ENCODE assay signal across 23 cellular contexts in the genomic region with DNA sequence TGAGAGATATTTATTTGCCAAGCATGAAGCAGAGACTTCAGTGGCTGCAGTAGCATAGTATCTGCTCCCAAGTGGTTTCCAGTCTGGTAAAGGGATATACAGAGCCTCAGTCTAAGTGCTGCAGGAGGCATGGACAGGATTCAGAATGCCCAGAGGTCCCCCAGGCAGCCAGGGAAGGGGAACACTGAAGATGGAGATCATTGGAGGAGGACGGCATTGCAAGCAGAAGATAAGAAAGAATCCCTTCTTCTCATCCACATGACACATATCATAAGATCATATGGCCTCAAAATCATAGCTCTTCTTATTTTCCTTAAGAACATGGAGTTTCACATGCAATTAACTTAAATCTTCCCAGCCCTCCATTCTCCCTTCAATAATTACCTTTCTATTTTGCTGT.
"Had no signal": no experiment of that assay in that cellular context is flagged by ENCODE, and none has a peak within 500 bp of the region (broad histone marks: within the 10 kb centered on the region; RNA-seq: fewer than 3 reads in every experiment).

No MANE protein-coding gene starts in this region.

- H3K4me3 ChIP-seq: K562, SK-N-MC had no signal

- DNase-seq: Kasumi-1, MM.1S, NCI-H1092 treated with DMSO at 0.1 percent for 48 hours, NCI-H1436, NCI-H187, NCI-H2029, NCI-H2081 treated with DMSO at 0.1 percent for 48 hours, NCI-H2171, NCI-H226, NCI-H446, NCI-H510A, NCI-H524 treated with DMSO at 0.1 percent for 48 hours, NCI-H69, NCI-H774, PC-3, SHP77 had no signal

- H3K27me3 Mint-ChIP-seq: IgD-negative memory B cell had no signal

- H3K4me3 Mint-ChIP-seq: IgD-negative memory B cell had no signal

- H3K4me1 Mint-ChIP-seq: IgD-negative memory B cell had no signal

- ATAC-seq: K562, Panc1, PC-3 had no signal

- H3K9me3 Mint-ChIP-seq: IgD-negative memory B cell had no signal

- H3K27ac ChIP-seq: HL-60, KMS-11, RWPE1, SK-N-MC had no signal
